Comparison of ENCODE assay signal across 1 cellular context in genomic region chr9:106623558-106623957, GRCh38.
TF ChIP-seq lines count a peak whose summit lies in the region.

No MANE protein-coding gene starts in this region.

TF ChIP-seq in GM12878, 131 proteins besides CTCF, POLR2A, EP300 and RAD21:
- TF ChIP-seq ZBTB11 (CRISPR knock-in tag; IDR thresholded peaks at IDR 0.05) (no peak), WRNIP1 (IDR thresholded peaks at IDR 0.05; ENCODE audit: borderline replicate concordance, low read depth, low read length) (no peak), ZNF687 (IDR thresholded peaks at IDR 0.05) (no peak), IKZF1 (conservative IDR thresholded peaks at IDR 0.05) (no peak), BCL3 (IDR thresholded peaks at IDR 0.05; ENCODE audit: borderline replicate concordance, insufficient read depth, low read depth, low read length, poor library complexity, severe bottlenecking) (no peak), ETV6 (conservative IDR thresholded peaks at IDR 0.05 in 1 of 2, IDR thresholded peaks at IDR 0.05 in 1 of 2; ENCODE audit: borderline replicate concordance in 1 of 2, low read depth in 1 of 2) (no peak), PBX3 (IDR thresholded peaks at IDR 0.05; ENCODE audit: insufficient replicate concordance, low read depth, low read length) (no peak), ZNF217 (IDR thresholded peaks at IDR 0.05) (no peak), CHD2 (IDR thresholded peaks at IDR 0.05; ENCODE audit: borderline replicate concordance, low read depth, low read length) (no peak)
